13 cellular contexts compared by ENCODE assay signal in the genomic region with DNA sequence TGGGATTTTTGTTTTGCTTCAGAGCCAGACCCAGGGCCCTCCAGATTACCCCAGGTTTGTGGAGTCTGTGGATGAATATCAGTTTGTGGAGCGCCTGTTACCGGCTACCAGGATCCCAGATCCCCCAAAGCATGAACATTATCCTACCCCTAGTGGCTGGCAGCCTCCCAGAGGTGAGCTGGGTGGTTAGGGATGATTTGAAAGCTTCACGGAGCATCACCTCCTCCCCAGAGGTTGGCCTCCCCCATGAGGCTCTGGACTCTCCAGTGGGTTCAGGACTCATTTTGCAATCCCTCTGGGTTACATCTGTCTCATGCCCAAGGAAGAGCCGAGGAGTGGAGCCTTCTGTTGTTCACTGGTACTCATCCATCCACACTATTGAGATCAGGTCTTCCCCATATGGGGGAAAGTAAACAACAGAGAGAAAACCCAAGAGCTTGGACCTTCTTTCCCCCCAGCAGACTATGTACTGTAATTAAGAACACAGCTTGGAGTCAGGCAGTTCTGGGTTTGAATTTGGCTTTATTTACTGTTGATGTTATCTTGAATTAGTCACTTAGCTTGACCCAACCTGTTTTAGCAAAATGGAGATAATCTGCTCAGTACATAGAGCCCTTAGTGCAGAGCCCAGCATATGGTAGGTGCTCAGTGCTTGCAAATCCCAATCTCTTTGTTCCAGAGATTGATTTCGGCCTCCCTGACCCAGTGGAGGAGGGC. TPM values are rescaled to one million over a fixed set of nuclear protein-coding genes. Genes with fewer than 3 reads are reported as not detected.
DNase-seq lines count a peak whose midpoint lies in the region; ATAC-seq, FAIRE-seq and TF ChIP-seq lines count a peak whose summit lies in the region.
"Had no signal": no experiment of that assay in that cellular context is flagged by ENCODE, and none has a peak within 500 bp of the region (broad histone marks: within the 10 kb centered on the region; RNA-seq: fewer than 3 reads in every experiment).

No MANE protein-coding gene starts in this region.

- H3K4me3 ChIP-seq in OCI-LY1 (ENCODE audit: low read depth, low read length, poor library complexity, severe bottlenecking) (no peak overlapping the region), astrocyte (ENCODE audit: insufficient read depth, low read depth, low read length) (no peak overlapping the region), osteoblast (ENCODE audit: insufficient read depth, low read length) (no peak overlapping the region)
- H3K4me3 ChIP-seq: ascending aorta, thyroid gland had no signal

- peaks cover 23% of the 10 kb centered on the region; the same call in 1 of the 2 replicates for H3F3A ChIP-seq in OCI-LY1 (ENCODE audit: insufficient read depth, low read length)

- no peak overlapping the region for H2AFZ ChIP-seq in OCI-LY1 (ENCODE audit: low read length)
- no peak overlapping the region for H2AFZ ChIP-seq in astrocyte (ENCODE audit: low read depth, low read length)
- H2AFZ ChIP-seq in osteoblast (ENCODE audit: low read length): no peak overlapping the region

- CTCF ChIA-PET in activated CD4-positive, alpha-beta T cell treated with anti-CD3 and anti-CD28 coated beads, Interleukin-2, amount 10 ng/mL, durations not matched to agents 7 days and 5 days (lab: Charles Lee): interaction anchor here (1.0 to 1.7 kb wide), 3 partner anchors 12 to 14 kb away, joined by 4 read pairs; a partner anchor contains a TSS

- no peaks in the 10 kb centered on the region for H3K9me3 Mint-ChIP-seq in activated CD4-positive, alpha-beta T cell treated with anti-CD3 and anti-CD28 coated beads, Interleukin-2, amount 10 ng/mL, durations not matched to agents 7 days and 5 days
- no peaks in the 10 kb centered on the region for H3K9me3 Mint-ChIP-seq in astrocyte (ENCODE audit: unreplicated experiment)
- H3K9me3 Mint-ChIP-seq: memory B cell had no signal

- H3K36me3 ChIP-seq in OCI-LY1 (ENCODE audit: insufficient read depth, low read length) (peaks cover 81% of the 10 kb centered on the region), astrocyte (ENCODE audit: insufficient read depth, low read length) (peaks cover 39% of the 10 kb centered on the region), osteoblast (ENCODE audit: insufficient read depth, low read length) (peaks cover 70% of the 10 kb centered on the region)

- H3K4me1 ChIP-seq in OCI-LY1 (ENCODE audit: insufficient read depth, low read length, severe bottlenecking) (peaks cover 31% of the 10 kb centered on the region), astrocyte (ENCODE audit: insufficient read depth, low read length) (peaks cover 12% of the 10 kb centered on the region), osteoblast (ENCODE audit: insufficient read depth, low read length) (peaks cover 13% of the 10 kb centered on the region)

- H3K9me3 ChIP-seq in OCI-LY1 (ENCODE audit: low read length) (no peaks in the 10 kb centered on the region), astrocyte (ENCODE audit: insufficient read depth, low read depth, low read length) (no peaks in the 10 kb centered on the region), osteoblast (ENCODE audit: low read depth, low read length) (no peaks in the 10 kb centered on the region)
- H3K9me3 ChIP-seq: ascending aorta, thyroid gland had no signal

- H3K4me1 Mint-ChIP-seq in activated CD4-positive, alpha-beta T cell treated with anti-CD3 and anti-CD28 coated beads, Interleukin-2, amount 10 ng/mL, durations not matched to agents 7 days and 5 days: peaks cover 32% of the 10 kb centered on the region
- peaks cover 10% of the 10 kb centered on the region for H3K4me1 Mint-ChIP-seq in astrocyte (ENCODE audit: low read depth, unreplicated experiment)

- H3K4me3 Mint-ChIP-seq in activated CD4-positive, alpha-beta T cell treated with anti-CD3 and anti-CD28 coated beads, Interleukin-2, amount 10 ng/mL, durations not matched to agents 7 days and 5 days: peak overlapping the region; percentile 33
- peak overlapping the region; percentile 66 for H3K4me3 Mint-ChIP-seq in astrocyte (ENCODE audit: unreplicated experiment)

- no peak for DNase-seq in activated CD4-positive, alpha-beta T cell treated with anti-CD3 and anti-CD28 coated beads, Interleukin-2, amount 10 ng/mL, durations not matched to agents 7 days and 5 days
- DNase-seq in activated CD4-positive, alpha-beta T cell treated with anti-CD3 and anti-CD28 coated beads for 1 hour: no peak
- DNase-seq in astrocyte (ENCODE audit: low read depth) (no peak), osteoblast (ENCODE audit: insufficient read length, low spot score, missing footprints) (peak; percentile 72)
- DNase-seq: NCI-H1105, OCI-M1, thyroid gland had no signal

- ATAC-seq in esophagus mucosa (no peak), GM18867 (IDR thresholded peaks at IDR 0.05; ENCODE audit: unreplicated experiment) (no peak), HG02678 (IDR thresholded peaks at IDR 0.05; ENCODE audit: unreplicated experiment) (no peak)

- H3K79me2 ChIP-seq in OCI-LY1 (ENCODE audit: insufficient read depth, low read length) (peaks cover 19% of the 10 kb centered on the region), astrocyte (ENCODE audit: insufficient read depth, low read length) (peaks cover 55% of the 10 kb centered on the region), osteoblast (ENCODE audit: insufficient read depth, low read length) (peaks cover 50% of the 10 kb centered on the region)

- no peaks in the 10 kb centered on the region for H4K20me1 ChIP-seq in OCI-LY1 (ENCODE audit: insufficient read depth, low read length)
- peaks cover 50% of the 10 kb centered on the region for H4K20me1 ChIP-seq in astrocyte (ENCODE audit: insufficient read depth, low read length)
- peaks cover 10% of the 10 kb centered on the region for H4K20me1 ChIP-seq in osteoblast (ENCODE audit: insufficient read depth, low read length)

- POLR2A ChIA-PET in activated CD4-positive, alpha-beta T cell treated with anti-CD3 and anti-CD28 coated beads, Interleukin-2, amount 10 ng/mL, durations not matched to agents 7 days and 5 days (lab: Charles Lee): no interaction called here

- H3K9me2 ChIP-seq in OCI-LY1 (ENCODE audit: low read depth, low read length): no peaks in the 10 kb centered on the region

- TF ChIP-seq CTCF in OCI-LY1 (IDR thresholded peaks at IDR 0.05; ENCODE audit: low read length) (no peak), astrocyte (IDR thresholded peaks at IDR 0.05; ENCODE audit: insufficient read depth, low read depth, low read length) (no peak), osteoblast (IDR thresholded peaks at IDR 0.05; ENCODE audit: extremely low read depth, low read depth, low read length) (no peak)

- no peak overlapping the region for H3K4me2 ChIP-seq in OCI-LY1 (ENCODE audit: low read length)
- H3K4me2 ChIP-seq in astrocyte (ENCODE audit: low read length): no peak overlapping the region
- H3K4me2 ChIP-seq in osteoblast (ENCODE audit: insufficient read depth, low read length): no peak overlapping the region

- H3K27me3 ChIP-seq in OCI-LY1 (ENCODE audit: insufficient read depth, low read length) (no peaks in the 10 kb centered on the region), astrocyte (ENCODE audit: insufficient read depth, low read length) (no peaks in the 10 kb centered on the region), osteoblast (ENCODE audit: insufficient read depth, low read length) (no peaks in the 10 kb centered on the region)
- H3K27me3 ChIP-seq: ascending aorta, thyroid gland had no signal

- H3K27ac Mint-ChIP-seq in activated CD4-positive, alpha-beta T cell treated with anti-CD3 and anti-CD28 coated beads, Interleukin-2, amount 10 ng/mL, durations not matched to agents 7 days and 5 days: no peak overlapping the region
- H3K27ac Mint-ChIP-seq in astrocyte (ENCODE audit: unreplicated experiment): no peak overlapping the region
- H3K27ac Mint-ChIP-seq: memory B cell had no signal

- H3K27ac ChIP-seq in OCI-LY1 (ENCODE audit: low read depth, low read length, poor library complexity, severe bottlenecking) (peak overlapping the region; percentile 11), astrocyte (ENCODE audit: low read depth, low read length) (no peak overlapping the region), osteoblast (ENCODE audit: low read depth, low read length) (no peak overlapping the region)
- H3K27ac ChIP-seq: ascending aorta, thyroid gland had no signal

- H3K27me3 Mint-ChIP-seq in activated CD4-positive, alpha-beta T cell treated with anti-CD3 and anti-CD28 coated beads, Interleukin-2, amount 10 ng/mL, durations not matched to agents 7 days and 5 days: no peaks in the 10 kb centered on the region
- H3K27me3 Mint-ChIP-seq in astrocyte (ENCODE audit: low read depth, unreplicated experiment): no peaks in the 10 kb centered on the region
- H3K27me3 Mint-ChIP-seq: memory B cell had no signal

- no peak for FAIRE-seq in astrocyte (lab: Jason Lieb, UNC)

- peaks cover 46% of the 10 kb centered on the region for H3K36me3 Mint-ChIP-seq in activated CD4-positive, alpha-beta T cell treated with anti-CD3 and anti-CD28 coated beads, Interleukin-2, amount 10 ng/mL, durations not matched to agents 7 days and 5 days (ENCODE audit: low read depth)
- peaks cover 16% of the 10 kb centered on the region for H3K36me3 Mint-ChIP-seq in astrocyte (ENCODE audit: low read depth, unreplicated experiment)

- H3K9ac ChIP-seq in OCI-LY1 (ENCODE audit: low read length) (no peak overlapping the region), astrocyte (ENCODE audit: low read length) (no peak overlapping the region)

RNA-seq across cellular contexts. Expression of a gene that starts 2.5 kb away (rescaled TPM):
- total RNA-seq in activated CD4-positive, alpha-beta T cell treated with anti-CD3 and anti-CD28 coated beads, Interleukin-2, amount 10 ng/mL, durations not matched to agents 7 days and 5 days: 10 to 100 TPM; 49.5 to 55.4 TPM
- total RNA-seq in astrocyte (42.6 and 45.1 TPM in 2 replicates), osteoblast (37.4 and 41.6 TPM in 2 replicates), esophagus mucosa (63.9 TPM)

RNA-seq across cellular contexts. Expression of a gene that starts 2.7 kb away (rescaled TPM):
- 1,000 to 10,000 TPM; 1,051 to 1,116 TPM for total RNA-seq in activated CD4-positive, alpha-beta T cell treated with anti-CD3 and anti-CD28 coated beads, Interleukin-2, amount 10 ng/mL, durations not matched to agents 7 days and 5 days
- total RNA-seq in astrocyte (670 and 694 TPM in 2 replicates), osteoblast (94.3 and 118 TPM in 2 replicates), esophagus mucosa (758 TPM)

RNA-seq across cellular contexts. Expression of a gene that starts 7.1 kb away (rescaled TPM):
- total RNA-seq in activated CD4-positive, alpha-beta T cell treated with anti-CD3 and anti-CD28 coated beads, Interleukin-2, amount 10 ng/mL, durations not matched to agents 7 days and 5 days: 1 to 10 TPM; 8.6 to 9.9 TPM
- 8.1 and 10.0 TPM in 2 replicates for total RNA-seq in astrocyte
- 12.3 and 12.4 TPM in 2 replicates for total RNA-seq in osteoblast
- total RNA-seq in esophagus mucosa: 9.4 TPM

RNA-seq across cellular contexts. Expression of a gene that starts 9.7 kb away (rescaled TPM):
- 10 to 100 TPM; 40.5 to 42.2 TPM for total RNA-seq in activated CD4-positive, alpha-beta T cell treated with anti-CD3 and anti-CD28 coated beads, Interleukin-2, amount 10 ng/mL, durations not matched to agents 7 days and 5 days
- total RNA-seq in astrocyte: 43.0 and 49.9 TPM in 2 replicates
- 10.3 and 11.9 TPM in 2 replicates for total RNA-seq in osteoblast
- 28.1 TPM for total RNA-seq in esophagus mucosa

RNA-seq across cellular contexts. Expression of a gene that starts 13.0 kb away (rescaled TPM):
- total RNA-seq in activated CD4-positive, alpha-beta T cell treated with anti-CD3 and anti-CD28 coated beads, Interleukin-2, amount 10 ng/mL, durations not matched to agents 7 days and 5 days: 10 to 100 TPM; 26.1 to 27.7 TPM
- total RNA-seq in astrocyte (18.0 and 23.9 TPM in 2 replicates), osteoblast (8.8 and 10.1 TPM in 2 replicates), esophagus mucosa (53.2 TPM)
